ENCODE assay signal across 12 cellular contexts in genomic region chr18:25826377-25826776, GRCh38.
DNase-seq lines count a peak whose midpoint lies in the region; ATAC-seq and TF ChIP-seq lines count a peak whose summit lies in the region.
"Had no signal": no experiment of that assay in that cellular context is flagged by ENCODE, and none has a peak within 500 bp of the region (broad histone marks: within the 10 kb centered on the region; RNA-seq: fewer than 3 reads in every experiment).

No MANE protein-coding gene starts in this region.

- TF ChIP-seq CTCF in osteocyte (IDR thresholded peaks at IDR 0.05) = no peak
- TF ChIP-seq CTCF in CD14-positive monocyte (IDR thresholded peaks at IDR 0.05) = no peak

- H3K27ac Mint-ChIP-seq in osteocyte (ENCODE audit: unreplicated experiment) (peak overlapping the region; percentile 68), CD14-positive monocyte (no peak overlapping the region)

- peak; percentile 46 for ATAC-seq in GM18867 (IDR thresholded peaks at IDR 0.05; ENCODE audit: unreplicated experiment)
- no peak for ATAC-seq in HG03571 (IDR thresholded peaks at IDR 0.05; ENCODE audit: unreplicated experiment)

- no peaks in the 10 kb centered on the region for H3K36me3 Mint-ChIP-seq in osteocyte (ENCODE audit: unreplicated experiment)
- no peaks in the 10 kb centered on the region for H3K36me3 Mint-ChIP-seq in CD14-positive monocyte

- peaks cover 38% of the 10 kb centered on the region for H3K4me1 Mint-ChIP-seq in osteocyte (ENCODE audit: unreplicated experiment)
- no peaks in the 10 kb centered on the region for H3K4me1 Mint-ChIP-seq in CD14-positive monocyte

- H3K4me3 Mint-ChIP-seq in osteocyte (ENCODE audit: unreplicated experiment) (no peak overlapping the region), CD14-positive monocyte (no peak overlapping the region)

- H3K27me3 Mint-ChIP-seq in osteocyte (ENCODE audit: unreplicated experiment) = no peaks in the 10 kb centered on the region
- peaks cover 0 to 3% (median 0%) of the 10 kb centered on the region in 3 donors for H3K27me3 Mint-ChIP-seq in CD14-positive monocyte (ENCODE audit: low read depth in 3 of 3)

- H3K9me3 Mint-ChIP-seq in osteocyte (ENCODE audit: unreplicated experiment) (no peaks in the 10 kb centered on the region), CD14-positive monocyte (peaks cover 0 to 2% (median 0%) of the 10 kb centered on the region in 7 donors)

- DNase-seq in LHCN-M2 (ENCODE audit: low read depth) (peak; percentile 26), cerebellum (ENCODE audit: low spot score) (peak; percentile 33), osteocyte (ENCODE audit: extremely low spot score, unreplicated experiment) (no peak), CD14-positive monocyte (ENCODE audit: low spot score) (no peak), COLO829 (ENCODE audit: low spot score) (no peak), SW480 (ENCODE audit: low spot score) (no peak)
- DNase-seq: NCI-H1105 treated with DMSO at 0.1 percent for 48 hours, NCI-H1694 treated with DMSO at 0.1 percent for 48 hours, NCI-H345, NCI-H69 had no signal

- intact Hi-C loops in CD14-positive monocyte (cut with micrococcal nuclease) = no loop called here

Comparison
In these comparisons a context has a peak if more than half of its experiments do, and no peak if none do; other contexts are left out.
1. DNase-seq: peak in LHCN-M2 (single experiment) and cerebellum (single experiment); none in osteocyte (single experiment), CD14-positive monocyte (single experiment), COLO829 (single experiment) and SW480 (single experiment).